ENCODE assay signal across 29 cellular contexts in genomic region chr6:15837205-15837604, GRCh38.
"Had no signal": no experiment of that assay in that cellular context is flagged by ENCODE, and none has a peak within 500 bp of the region (broad histone marks: within the 10 kb centered on the region; RNA-seq: fewer than 3 reads in every experiment).

No MANE protein-coding gene starts in this region.

- ATAC-seq: activated CD8-positive, alpha-beta T cell treated with anti-CD3 and anti-CD28 coated beads for 36 hours; gastroesophageal sphincter; heart right ventricle had no signal

- H3K27ac ChIP-seq: ascending aorta, breast epithelium, cardiac muscle cell, colonic mucosa, epithelial cell of prostate, esophagus squamous epithelium, gastroesophageal sphincter, heart right ventricle had no signal

- H3K27me3 ChIP-seq: ascending aorta, breast epithelium, cardiac muscle cell, colonic mucosa, esophagus squamous epithelium, gastroesophageal sphincter, heart right ventricle had no signal

- H3K9me3 ChIP-seq: ascending aorta, breast epithelium, colonic mucosa, esophagus squamous epithelium, gastroesophageal sphincter, heart right ventricle had no signal

- H3K4me3 Mint-ChIP-seq: activated CD4-positive, alpha-beta T cell treated with anti-CD3 and anti-CD28 coated beads, Interleukin-2, amount 10 ng/mL, durations not matched to agents 7 days and 5 days; activated CD8-positive, alpha-beta T cell treated with anti-CD3 and anti-CD28 coated beads for 36 hours; activated naive CD4-positive, alpha-beta T cell treated with anti-CD3 and anti-CD28 coated beads, Interleukin-2, amount 10 ng/mL, durations not matched to agents 7 days and 5 days; activated naive CD8-positive, alpha-beta T cell treated with anti-CD3 and anti-CD28 coated beads, Interleukin-2, amount 10 ng/mL, durations not matched to agents 7 days and 5 days; activated T-helper 1 cell treated with anti-CD3 and anti-CD28 coated beads, Interleukin-12 subunit alpha, Interleukin-12 subunit beta, Interleukin-2, Interleukin-4 antibody, amounts not matched to agents 30 ng/mL and 10 ng/mL and 1 ng/mL, durations not matched to agents 14 hours and 24 hours and 36 hours; brain had no signal

- H3K27me3 Mint-ChIP-seq: activated CD4-positive, alpha-beta T cell treated with anti-CD3 and anti-CD28 coated beads, Interleukin-2, amount 10 ng/mL, durations not matched to agents 7 days and 5 days; brain had no signal

- H3K4me3 ChIP-seq: ascending aorta, breast epithelium, cardiac muscle cell, colonic mucosa, esophagus squamous epithelium, gastroesophageal sphincter, heart right ventricle had no signal

- H3K36me3 ChIP-seq: ascending aorta, breast epithelium, cardiac muscle cell, colonic mucosa, esophagus squamous epithelium, gastroesophageal sphincter, heart right ventricle had no signal

- H3K4me1 ChIP-seq: breast epithelium, colonic mucosa, gastroesophageal sphincter had no signal

- FAIRE-seq: endometrium, endothelial cell of umbilical vein had no signal

- H3K27ac Mint-ChIP-seq: activated CD4-positive, alpha-beta T cell treated with anti-CD3 and anti-CD28 coated beads, Interleukin-2, amount 10 ng/mL, durations not matched to agents 7 days and 5 days; activated CD8-positive, alpha-beta T cell treated with anti-CD3 and anti-CD28 coated beads for 36 hours; activated naive CD4-positive, alpha-beta T cell treated with anti-CD3 and anti-CD28 coated beads, Interleukin-2, amount 10 ng/mL, durations not matched to agents 7 days and 5 days; activated naive CD4-positive, alpha-beta T cell treated with anti-CD3 and anti-CD28 coated beads, Interleukin-2, amount 50 U/mL, for 72 hours; activated naive CD8-positive, alpha-beta T cell treated with anti-CD3 and anti-CD28 coated beads, Interleukin-2, amount 10 ng/mL, durations not matched to agents 7 days and 5 days; activated T-helper 1 cell treated with anti-CD3 and anti-CD28 coated beads, Interleukin-12 subunit alpha, Interleukin-12 subunit beta, Interleukin-2, Interleukin-4 antibody, amounts not matched to agents 30 ng/mL and 10 ng/mL and 1 ng/mL, durations not matched to agents 14 hours and 24 hours and 36 hours; brain had no signal

- H3K36me3 Mint-ChIP-seq: activated naive CD4-positive, alpha-beta T cell treated with anti-CD3 and anti-CD28 coated beads, Interleukin-2, amount 10 ng/mL, durations not matched to agents 7 days and 5 days; activated naive CD4-positive, alpha-beta T cell treated with anti-CD3 and anti-CD28 coated beads, Interleukin-2, amount 50 U/mL, for 72 hours; activated naive CD8-positive, alpha-beta T cell treated with anti-CD3 and anti-CD28 coated beads, Interleukin-2, amount 10 ng/mL, durations not matched to agents 7 days and 5 days; brain had no signal

- DNase-seq: activated CD4-positive, alpha-beta T cell treated with anti-CD3 and anti-CD28 coated beads for 4 hours; activated CD4-positive, alpha-beta T cell treated with anti-CD3 and anti-CD28 coated beads, Interleukin-2, amount 10 ng/mL, durations not matched to agents 7 days and 5 days; activated CD4-positive, alpha-beta T cell treated with anti-CD3 and anti-CD28 coated beads, Interleukin-2, amount 50 U/mL, for 48 hours; activated CD4-positive, CD25-positive, alpha-beta regulatory T cell; activated CD4-positive, CD25-positive, alpha-beta regulatory T cell treated with anti-CD3 and anti-CD28 coated beads, Interleukin-2, amount 50 U/mL, for 72 hours; activated CD8-positive, alpha-beta memory T cell treated with anti-CD3 and anti-CD28 coated beads for 24 hours; activated CD8-positive, alpha-beta T cell treated with anti-CD3 and anti-CD28 coated beads for 36 hours; activated gamma-delta T cell; activated naive CD4-positive, alpha-beta T cell; activated naive CD4-positive, alpha-beta T cell treated with anti-CD3 and anti-CD28 coated beads, Interleukin-2, amount 10 ng/mL, durations not matched to agents 7 days and 5 days; activated naive CD8-positive, alpha-beta T cell treated with anti-CD3 and anti-CD28 coated beads, Interleukin-2, amount 10 ng/mL, durations not matched to agents 7 days and 5 days; central memory CD4-positive, alpha-beta T cell; cerebellar nuclear complex; colonic mucosa; effector CD8-positive, alpha-beta T cell; esophagus squamous epithelium; foreskin melanocyte; heart right ventricle; T-helper 2 cell had no signal

- H3K9me3 Mint-ChIP-seq: activated CD4-positive, alpha-beta T cell treated with anti-CD3 and anti-CD28 coated beads, Interleukin-2, amount 10 ng/mL, durations not matched to agents 7 days and 5 days; activated CD8-positive, alpha-beta T cell treated with anti-CD3 and anti-CD28 coated beads for 36 hours; activated naive CD4-positive, alpha-beta T cell treated with anti-CD3 and anti-CD28 coated beads, Interleukin-2, amount 10 ng/mL, durations not matched to agents 7 days and 5 days; activated naive CD4-positive, alpha-beta T cell treated with anti-CD3 and anti-CD28 coated beads, Interleukin-2, amount 50 U/mL, for 72 hours; activated naive CD8-positive, alpha-beta T cell treated with anti-CD3 and anti-CD28 coated beads, Interleukin-2, amount 10 ng/mL, durations not matched to agents 7 days and 5 days; activated T-helper 1 cell treated with anti-CD3 and anti-CD28 coated beads, Interleukin-12 subunit alpha, Interleukin-12 subunit beta, Interleukin-2, Interleukin-4 antibody, amounts not matched to agents 30 ng/mL and 10 ng/mL and 1 ng/mL, durations not matched to agents 14 hours and 24 hours and 36 hours had no signal

- H3K4me1 Mint-ChIP-seq: activated CD4-positive, alpha-beta T cell treated with anti-CD3 and anti-CD28 coated beads, Interleukin-2, amount 10 ng/mL, durations not matched to agents 7 days and 5 days; activated naive CD4-positive, alpha-beta T cell treated with anti-CD3 and anti-CD28 coated beads, Interleukin-2, amount 10 ng/mL, durations not matched to agents 7 days and 5 days; activated naive CD8-positive, alpha-beta T cell treated with anti-CD3 and anti-CD28 coated beads, Interleukin-2, amount 10 ng/mL, durations not matched to agents 7 days and 5 days had no signal
